In genomic region chr19:45478454-45479238, GRCh38 we compare ENCODE assay signal across 8 cellular contexts.
DNase-seq lines count a peak whose midpoint lies in the region; ATAC-seq and TF ChIP-seq lines count a peak whose summit lies in the region.

No MANE protein-coding gene starts in this region.

- H3K4me1 ChIP-seq in OCI-LY3 (ENCODE audit: low read length), result peaks cover 16% of the 10 kb centered on the region
- H3K4me1 ChIP-seq in muscle layer of duodenum (ENCODE audit: control insufficient read depth in 1 of 2, insufficient read depth in 2 of 2, low read length in 2 of 2), result peaks cover 4 to 5% of the 10 kb centered on the region in 2 donors

- no peaks in the 10 kb centered on the region for H4K20me1 ChIP-seq in OCI-LY3 (ENCODE audit: insufficient read depth, low read length)

- H3K79me2 ChIP-seq in OCI-LY3 (ENCODE audit: low read length), result no peaks in the 10 kb centered on the region

- H3K4me2 ChIP-seq in OCI-LY3 (ENCODE audit: low read length), result peak overlapping the region; percentile 98

- H3K4me3 ChIP-seq in OCI-LY3 (ENCODE audit: low read length), result peak overlapping the region; percentile 75
- H3K4me3 ChIP-seq in muscle layer of duodenum (ENCODE audit: low read depth in 1 of 2, low read length in 2 of 2), result peak overlapping the region; percentile 53 to 88

- H3K9me3 ChIP-seq in OCI-LY3 (ENCODE audit: insufficient read depth, low read length) (no peaks in the 10 kb centered on the region), muscle layer of duodenum (ENCODE audit: control insufficient read depth in 1 of 2, low read length in 2 of 2) (no peaks in the 10 kb centered on the region)

- peak; percentile 92 for DNase-seq in DMS 273 treated with DMSO at 0.1 percent for 48 hours (lab: John Stamatoyannopoulos, UW)
- DNase-seq in HuH-7 (ENCODE audit: low spot score), result peak; percentile 48
- DNase-seq in activated T-cell treated with anti-CD3 and anti-CD28 coated beads for 48 hours (ENCODE audit: low read depth), result peak; percentile 87
- DNase-seq in erythroblast (lab: John Stamatoyannopoulos, UW), result peak; percentile 93 to 95
- DNase-seq in stimulated activated CD8-positive, alpha-beta memory T cell treated with anti-CD3 and anti-CD28 coated beads, Interleukin-7, amount 100 ng/mL, for 24 hours (ENCODE audit: low read depth), result peak; percentile 84

- peak overlapping the region; percentile 60 for H2AFZ ChIP-seq in OCI-LY3 (ENCODE audit: low read depth, low read length)

- peak; percentile 56 for TF ChIP-seq POLR2A in erythroblast (IDR thresholded peaks at IDR 0.05; ENCODE audit: low read length)

- H3K27ac ChIP-seq in OCI-LY3 (ENCODE audit: low read length) (peak overlapping the region; percentile 80), muscle layer of duodenum (ENCODE audit: low read length) (peak overlapping the region; percentile 100)

- H3K36me3 ChIP-seq in OCI-LY3 (replicated peaks; ENCODE audit: low read depth, low read length) (no peaks in the 10 kb centered on the region), muscle layer of duodenum (ENCODE audit: control insufficient read depth in 1 of 2, insufficient read depth in 2 of 2, low read length in 2 of 2) (peaks cover 0 to 6% of the 10 kb centered on the region in 2 donors)

- TF ChIP-seq CTCF in OCI-LY3 (IDR thresholded peaks at IDR 0.05; ENCODE audit: low read depth, low read length), result peak; percentile 98

- H3K9ac ChIP-seq in OCI-LY3 (ENCODE audit: low read length), result peak overlapping the region; percentile 69

- ATAC-seq in GM21423 (IDR thresholded peaks at IDR 0.05; ENCODE audit: unreplicated experiment), result peak; percentile 67

- H3K27me3 ChIP-seq in OCI-LY3 (ENCODE audit: low read depth, low read length) (peaks cover 14% of the 10 kb centered on the region), muscle layer of duodenum (ENCODE audit: low read depth, low read length) (no peaks in the 10 kb centered on the region)

Comparison
In these comparisons a context has a peak if more than half of its experiments do, and no peak if none do; other contexts are left out.
1. Peak in every context shown above with its lines: DNase-seq, ATAC-seq, H3K4me3 ChIP-seq and H3K27ac ChIP-seq.